10 cellular contexts compared by ENCODE assay signal in the genomic region with DNA sequence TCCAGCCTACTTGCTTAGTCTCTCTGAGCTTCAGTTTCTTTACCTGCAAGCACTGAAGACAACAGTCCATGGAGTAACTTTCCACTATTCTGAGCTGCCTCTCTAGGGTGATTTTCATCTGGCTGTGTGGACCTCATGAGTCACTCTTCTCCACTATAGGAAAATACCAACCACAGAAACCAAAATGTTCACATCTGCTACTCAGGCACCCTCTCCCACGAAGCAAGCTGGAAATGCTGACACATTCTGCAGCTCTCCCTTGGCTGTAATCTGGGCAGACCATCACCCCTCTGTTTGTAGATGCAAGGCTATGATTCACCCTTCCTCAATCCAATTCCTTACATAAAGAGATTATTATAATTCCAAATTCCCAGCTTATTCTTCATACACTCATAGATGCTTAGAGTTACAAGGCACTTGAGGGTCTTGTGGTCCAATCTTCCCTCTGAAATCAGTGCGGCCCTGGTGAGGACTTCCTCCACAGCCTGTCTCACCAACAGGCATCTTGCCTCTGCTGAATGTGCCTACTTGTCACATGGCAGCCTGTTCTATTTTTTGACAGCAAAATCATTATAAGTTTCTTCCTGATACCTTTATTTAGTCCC.
DNase-seq lines count a peak whose midpoint lies in the region; ATAC-seq and TF ChIP-seq lines count a peak whose summit lies in the region.
"Had no signal": no experiment of that assay in that cellular context is flagged by ENCODE, and none has a peak within 500 bp of the region (broad histone marks: within the 10 kb centered on the region; RNA-seq: fewer than 3 reads in every experiment).

No MANE protein-coding gene starts in this region.

- in situ Hi-C loops in SK-MEL-5 (cut with HindIII; ENCODE audit: low pct_unique_long_range_greater_than_20kb, low sequenced_read_pairs) = no loop called here

- TF ChIP-seq CTCF in AG04449 (IDR thresholded peaks at IDR 0.05; ENCODE audit: insufficient read depth, low read length, missing control alignments) = no peak
- TF ChIP-seq CTCF in WTC11 (IDR thresholded peaks at IDR 0.05) = no peak

- no peak overlapping the region for H3K27ac Mint-ChIP-seq in WTC11

- no peak overlapping the region for H3K4me3 Mint-ChIP-seq in WTC11

- ATAC-seq in GM18868 (IDR thresholded peaks at IDR 0.05; ENCODE audit: unreplicated experiment) (peak; percentile 91), HG03066 (IDR thresholded peaks at IDR 0.05; ENCODE audit: low read depth, unreplicated experiment) (peak; percentile 94), WTC11 (no peak)
- ATAC-seq: HCT116 had no signal

- no peaks in the 10 kb centered on the region for H3K36me3 Mint-ChIP-seq in WTC11

- CTCF ChIA-PET in AG04449 (lab: Yijun Ruan, JAX) (interaction anchor here (0.7 to 7.4 kb wide), 6 partner anchors 10 to 242 kb away, joined by 3 to 61 read pairs (median 3); no protein-coding TSS in a partner anchor), WTC11 (lab: Charles Lee) (no interaction called here)

- POLR2A ChIA-PET in AG04449 (lab: Yijun Ruan, JAX) (interaction anchor here (0.7 to 1.7 kb wide), 7 partner anchors 14 to 545 kb away, joined by 3 to 8 read pairs (median 4); a partner anchor contains a TSS), WTC11 (lab: Charles Lee) (no interaction called here)

- H3K4me3 ChIP-seq in AG04449 (ENCODE audit: low read depth, low read length) = no peak overlapping the region
- H3K4me3 ChIP-seq: upper lobe of left lung had no signal

- H3K4me1 Mint-ChIP-seq in WTC11 = no peaks in the 10 kb centered on the region

- DNase-seq in AG04449 (ENCODE audit: low read depth, low spot score) (peak; percentile 99), SK-MEL-5 (ENCODE audit: low read depth, low spot score) (peak; percentile 26), hepatic stellate cell (ENCODE audit: low spot score) (peak; percentile 77), cerebellar cortex (ENCODE audit: low spot score) (no peak), WTC11 (ENCODE audit: low spot score) (no peak), cortex of kidney (lab: John Stamatoyannopoulos, UW) (no peak)
- DNase-seq: upper lobe of left lung had no signal

- no peaks in the 10 kb centered on the region; the same call in none of the 2 replicates for H3K27me3 Mint-ChIP-seq in WTC11 (ENCODE audit: low read depth)

- peaks cover 10% of the 10 kb centered on the region for H3K9me3 Mint-ChIP-seq in WTC11

TF ChIP-seq in WTC11, 78 proteins besides CTCF, POLR2A, EP300 and RAD21:
- TF ChIP-seq ZNF219 (CRISPR knock-in tag; IDR thresholded peaks at IDR 0.05; ENCODE audit: borderline replicate concordance) (no peak), NR3C1 (CRISPR knock-in tag; conservative IDR thresholded peaks at IDR 0.05; ENCODE audit: low read depth) (no peak), ZBTB21 (CRISPR knock-in tag; IDR thresholded peaks at IDR 0.05; ENCODE audit: borderline replicate concordance) (no peak)
- TF ChIP-seq, protein P1, sequence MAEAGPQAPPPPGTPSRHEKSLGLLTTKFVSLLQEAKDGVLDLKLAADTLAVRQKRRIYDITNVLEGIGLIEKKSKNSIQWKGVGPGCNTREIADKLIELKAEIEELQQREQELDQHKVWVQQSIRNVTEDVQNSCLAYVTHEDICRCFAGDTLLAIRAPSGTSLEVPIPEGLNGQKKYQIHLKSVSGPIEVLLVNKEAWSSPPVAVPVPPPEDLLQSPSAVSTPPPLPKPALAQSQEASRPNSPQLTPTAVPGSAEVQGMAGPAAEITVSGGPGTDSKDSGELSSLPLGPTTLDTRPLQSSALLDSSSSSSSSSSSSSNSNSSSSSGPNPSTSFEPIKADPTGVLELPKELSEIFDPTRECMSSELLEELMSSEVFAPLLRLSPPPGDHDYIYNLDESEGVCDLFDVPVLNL (CRISPR knock-in tag; IDR thresholded peaks at IDR 0.05; ENCODE audit: borderline replicate concordance, low read depth) = no peak
- TF ChIP-seq, protein P2, sequence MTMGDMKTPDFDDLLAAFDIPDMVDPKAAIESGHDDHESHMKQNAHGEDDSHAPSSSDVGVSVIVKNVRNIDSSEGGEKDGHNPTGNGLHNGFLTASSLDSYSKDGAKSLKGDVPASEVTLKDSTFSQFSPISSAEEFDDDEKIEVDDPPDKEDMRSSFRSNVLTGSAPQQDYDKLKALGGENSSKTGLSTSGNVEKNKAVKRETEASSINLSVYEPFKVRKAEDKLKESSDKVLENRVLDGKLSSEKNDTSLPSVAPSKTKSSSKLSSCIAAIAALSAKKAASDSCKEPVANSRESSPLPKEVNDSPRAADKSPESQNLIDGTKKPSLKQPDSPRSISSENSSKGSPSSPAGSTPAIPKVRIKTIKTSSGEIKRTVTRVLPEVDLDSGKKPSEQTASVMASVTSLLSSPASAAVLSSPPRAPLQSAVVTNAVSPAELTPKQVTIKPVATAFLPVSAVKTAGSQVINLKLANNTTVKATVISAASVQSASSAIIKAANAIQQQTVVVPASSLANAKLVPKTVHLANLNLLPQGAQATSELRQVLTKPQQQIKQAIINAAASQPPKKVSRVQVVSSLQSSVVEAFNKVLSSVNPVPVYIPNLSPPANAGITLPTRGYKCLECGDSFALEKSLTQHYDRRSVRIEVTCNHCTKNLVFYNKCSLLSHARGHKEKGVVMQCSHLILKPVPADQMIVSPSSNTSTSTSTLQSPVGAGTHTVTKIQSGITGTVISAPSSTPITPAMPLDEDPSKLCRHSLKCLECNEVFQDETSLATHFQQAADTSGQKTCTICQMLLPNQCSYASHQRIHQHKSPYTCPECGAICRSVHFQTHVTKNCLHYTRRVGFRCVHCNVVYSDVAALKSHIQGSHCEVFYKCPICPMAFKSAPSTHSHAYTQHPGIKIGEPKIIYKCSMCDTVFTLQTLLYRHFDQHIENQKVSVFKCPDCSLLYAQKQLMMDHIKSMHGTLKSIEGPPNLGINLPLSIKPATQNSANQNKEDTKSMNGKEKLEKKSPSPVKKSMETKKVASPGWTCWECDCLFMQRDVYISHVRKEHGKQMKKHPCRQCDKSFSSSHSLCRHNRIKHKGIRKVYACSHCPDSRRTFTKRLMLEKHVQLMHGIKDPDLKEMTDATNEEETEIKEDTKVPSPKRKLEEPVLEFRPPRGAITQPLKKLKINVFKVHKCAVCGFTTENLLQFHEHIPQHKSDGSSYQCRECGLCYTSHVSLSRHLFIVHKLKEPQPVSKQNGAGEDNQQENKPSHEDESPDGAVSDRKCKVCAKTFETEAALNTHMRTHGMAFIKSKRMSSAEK (CRISPR knock-in tag; IDR thresholded peaks at IDR 0.05; ENCODE audit: borderline replicate concordance) = no peak

Comparison
In these comparisons a context has a peak if more than half of its experiments do, and no peak if none do; other contexts are left out.
1. DNase-seq: peak in AG04449 (single experiment), SK-MEL-5 (single experiment) and hepatic stellate cell (single experiment); none in cerebellar cortex (single experiment), WTC11 (single experiment) and cortex of kidney (single experiment).